ENCODE assay signal across 8 cellular contexts in the genomic region with DNA sequence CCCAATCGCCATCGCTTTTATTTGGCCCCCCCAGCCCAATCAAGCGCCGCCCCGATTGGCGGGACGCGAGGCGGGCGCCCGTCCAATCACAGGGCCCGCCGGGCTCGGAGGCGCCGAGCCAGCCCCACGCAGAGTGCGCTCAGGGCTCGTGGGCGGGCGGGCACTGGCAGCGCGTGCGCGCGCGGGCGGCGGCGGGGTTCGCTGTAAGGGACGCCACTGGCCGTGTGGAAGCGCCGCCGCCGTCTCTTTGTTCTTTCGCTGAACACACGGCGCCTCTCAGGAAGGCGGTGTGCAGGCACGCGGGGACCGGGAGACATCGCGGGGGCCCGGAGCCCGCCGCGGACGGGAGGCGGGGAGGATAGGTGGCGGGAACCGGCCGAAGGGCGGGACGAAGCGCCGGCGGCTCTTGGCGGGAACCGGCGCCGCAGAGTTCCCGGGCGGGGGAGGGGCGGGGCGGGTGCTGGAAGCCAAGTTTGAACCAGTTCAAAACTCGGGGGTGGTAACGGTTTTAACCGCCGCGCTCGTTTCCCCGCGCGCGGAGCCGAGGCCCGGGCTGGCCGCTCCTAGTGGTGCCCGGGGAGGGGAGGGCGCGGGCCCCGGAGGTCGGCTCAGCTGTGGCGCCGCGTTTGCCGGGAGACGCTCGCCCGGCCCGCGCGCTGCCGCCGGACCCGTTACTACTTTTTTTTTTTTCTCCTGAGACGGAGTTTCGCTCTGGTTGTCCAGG. TPM values are rescaled to one million over a fixed set of nuclear protein-coding genes. Genes with fewer than 3 reads are reported as not detected.
DNase-seq lines count a peak whose midpoint lies in the region; ATAC-seq, FAIRE-seq and TF ChIP-seq lines count a peak whose summit lies in the region.

No MANE protein-coding gene starts in this region.

- no peak for FAIRE-seq in pancreas (lab: Jason Lieb, UNC)

- H3K4me1 Mint-ChIP-seq in activated naive CD8-positive, alpha-beta T cell treated with anti-CD3 and anti-CD28 coated beads for 36 hours: peaks cover 31% of the 10 kb centered on the region

- TF ChIP-seq CTCF in pancreas (IDR thresholded peaks at IDR 0.05) (no peak), tibial artery (IDR thresholded peaks at IDR 0.05) (peak in 1 of 2 experiments; percentile 8)

- H3K27ac ChIP-seq in pancreas: peak overlapping the region; percentile 76 to 93 (median 87)
- H3K27ac ChIP-seq in tibial artery: peak overlapping the region; percentile 81 to 83

- TF ChIP-seq POLR2A in GM10847 (IDR thresholded peaks at IDR 0.05; ENCODE audit: extremely low read depth, insufficient read length): peak; percentile 65

- peak overlapping the region; percentile 80 to 95 (median 88) for H3K4me3 ChIP-seq in pancreas
- H3K4me3 ChIP-seq in tibial artery: peak overlapping the region; percentile 72 to 99

- DNase-seq in NCI-H1048 (lab: John Stamatoyannopoulos, UW) (peak; percentile 82), SKM-1 (lab: John Stamatoyannopoulos, UW; ENCODE audit: unreplicated experiment) (peak; percentile 23), Right ventricle myocardium inferior (ENCODE audit: missing footprints) (peak; percentile 96), pancreas (peak; percentile 90 to 98 (median 94)), tibial artery (peak; percentile 87 to 96)
- peak; percentile 98 for DNase-seq in activated naive CD8-positive, alpha-beta T cell treated with anti-CD3 and anti-CD28 coated beads for 36 hours

- intact Hi-C loops in Right ventricle myocardium inferior (cut with DNase I) (loop anchor here (5.0 kb wide), 2 partner anchors 58 to 78 kb away; no protein-coding TSS in a partner anchor), pancreas (cut with DNase I) (no loop called here), tibial artery (cut with DNase I; ENCODE audit: low total_unique reads) (loop anchor here (2.0 to 5.0 kb wide), 2 partner anchors 56 to 187 kb away; a partner anchor contains a TSS)

- WGBS in pancreas, 2 donors: 1% methylated on average over 69 to 101 of the region's 101 CpGs

- peaks cover 3% of the 10 kb centered on the region for H3K9me3 Mint-ChIP-seq in activated naive CD8-positive, alpha-beta T cell treated with anti-CD3 and anti-CD28 coated beads for 36 hours

- peak overlapping the region; percentile 93 for H3K4me3 Mint-ChIP-seq in activated naive CD8-positive, alpha-beta T cell treated with anti-CD3 and anti-CD28 coated beads for 36 hours

- peak; percentile 85 for ATAC-seq in HG02588 (IDR thresholded peaks at IDR 0.05; ENCODE audit: unreplicated experiment)
- ATAC-seq in Right ventricle myocardium inferior: peak; percentile 98
- peak; percentile 96 to 99 (median 98) for ATAC-seq in pancreas

- peaks cover 0 to 4% (median 4%) of the 10 kb centered on the region in 3 donors for H3K4me1 ChIP-seq in pancreas
- H3K4me1 ChIP-seq in tibial artery: peaks cover 0 to 11% (median 6%) of the 10 kb centered on the region in 4 donors

- H3K36me3 ChIP-seq in pancreas (no peaks in the 10 kb centered on the region), tibial artery (no peaks in the 10 kb centered on the region)

- H3K27ac Mint-ChIP-seq in activated naive CD8-positive, alpha-beta T cell treated with anti-CD3 and anti-CD28 coated beads for 36 hours: peak overlapping the region; percentile 99

- peaks cover 40% of the 10 kb centered on the region for H3K36me3 Mint-ChIP-seq in activated naive CD8-positive, alpha-beta T cell treated with anti-CD3 and anti-CD28 coated beads for 36 hours

- H3K27me3 Mint-ChIP-seq in activated naive CD8-positive, alpha-beta T cell treated with anti-CD3 and anti-CD28 coated beads for 36 hours: no peaks in the 10 kb centered on the region

- H3K9me3 ChIP-seq in pancreas: no peaks in the 10 kb centered on the region
- H3K9me3 ChIP-seq in tibial artery: no peaks in the 10 kb centered on the region

- H3K27me3 ChIP-seq in pancreas (no peaks in the 10 kb centered on the region), tibial artery (no peaks in the 10 kb centered on the region)

RNA-seq across cellular contexts. Expression of a gene that starts 0.4 kb away (rescaled TPM):
- total RNA-seq in activated naive CD8-positive, alpha-beta T cell treated with anti-CD3 and anti-CD28 coated beads for 36 hours: 100 to 1,000 TPM; 109 to 111 TPM
- total RNA-seq in Right ventricle myocardium inferior (1.2 TPM), pancreas (1 to 10 TPM; 2.4 to 3.6 (median 3.2) TPM)
- polyA plus RNA-seq in pancreas: 1 to 10 TPM; 3.0 to 4.3 TPM

Comparison
In these comparisons a context has a peak if more than half of its experiments do, and no peak if none do; other contexts are left out.
1. Peak in every context shown above with its lines: DNase-seq, ATAC-seq, H3K4me3 ChIP-seq and H3K27ac ChIP-seq.
2. DNase-seq: peak in every context shown above with its lines; median percentile 98 in activated naive CD8-positive, alpha-beta T cell treated with anti-CD3 and anti-CD28 coated beads for 36 hours; 96 in Right ventricle myocardium inferior; 94 in pancreas; 92 in tibial artery; 82 in NCI-H1048; 23 in SKM-1.
3. RNA of a gene that starts 0.4 kb away (total RNA-seq): 109 to 111 TPM in activated naive CD8-positive, alpha-beta T cell treated with anti-CD3 and anti-CD28 coated beads for 36 hours; 2.4 to 3.6 TPM in pancreas and 1.2 TPM in Right ventricle myocardium inferior (single experiment); every median in the first group is over 10 times any median in the second.
4. intact Hi-C loops: an anchor here in Right ventricle myocardium inferior (5.0 kb wide) and tibial artery (2.0 to 5.0 kb wide); none called in pancreas.